ENCODE assay signal across 16 cellular contexts in the genomic region with DNA sequence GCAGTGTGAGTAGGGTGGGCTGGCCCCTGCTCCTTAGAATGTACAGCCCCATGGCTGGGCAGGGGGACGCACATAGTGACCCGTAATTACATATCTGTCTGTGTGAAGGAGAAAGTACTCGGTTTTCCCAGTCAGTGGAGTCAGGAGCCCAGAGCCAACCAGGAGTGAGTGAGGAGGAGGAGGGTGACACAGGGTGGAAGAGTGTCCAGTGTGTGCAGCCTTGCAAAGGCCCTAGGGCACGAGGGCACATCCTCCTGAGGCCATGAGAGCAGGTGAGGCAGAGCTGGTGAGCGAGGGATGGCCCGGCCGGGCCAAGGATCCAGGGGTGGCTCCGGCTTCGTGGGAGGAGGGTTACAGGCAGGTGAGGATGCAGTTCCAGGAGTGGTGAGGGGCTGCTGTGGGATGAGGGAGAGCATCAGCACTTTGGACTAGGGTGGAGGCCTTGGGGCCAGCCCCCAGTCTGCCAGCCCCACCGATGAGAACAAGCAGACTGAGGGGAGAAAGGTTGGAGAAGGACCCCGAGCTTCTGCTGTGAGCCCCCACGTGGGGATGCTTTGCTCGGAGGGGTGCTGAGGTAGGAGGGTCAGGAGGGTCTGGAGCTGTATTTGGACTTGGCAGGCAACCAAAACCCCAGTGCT.
DNase-seq lines count a peak whose midpoint lies in the region; ATAC-seq and TF ChIP-seq lines count a peak whose summit lies in the region.
"Had no signal": no experiment of that assay in that cellular context is flagged by ENCODE, and none has a peak within 500 bp of the region (broad histone marks: within the 10 kb centered on the region; RNA-seq: fewer than 3 reads in every experiment).

No MANE protein-coding gene starts in this region.

- H3K79me1 ChIP-seq in mesenchymal stem cell (replicated peaks; ENCODE audit: low read length, poor library complexity, severe bottlenecking): no peaks in the 10 kb centered on the region

- H3K18ac ChIP-seq in mesenchymal stem cell (ENCODE audit: low read depth in 1 of 2, low read length in 2 of 2): no peak overlapping the region

- no peak for ATAC-seq in T-helper 17 cell
- ATAC-seq in GM21717 (IDR thresholded peaks at IDR 0.05; ENCODE audit: unreplicated experiment): no peak
- ATAC-seq in HG02763 (IDR thresholded peaks at IDR 0.05; ENCODE audit: unreplicated experiment): no peak

- H3K4me2 ChIP-seq in mesenchymal stem cell (ENCODE audit: low read length, poor library complexity, severe bottlenecking): no peak overlapping the region

- H2BK5ac ChIP-seq in mesenchymal stem cell (ENCODE audit: low read depth, low read length, poor library complexity, severe bottlenecking): no peak overlapping the region

- no peak overlapping the region for H4K8ac ChIP-seq in mesenchymal stem cell (ENCODE audit: low read length)

- no peak overlapping the region for H3K27ac ChIP-seq in coronary artery
- no peak overlapping the region for H3K27ac ChIP-seq in mesenchymal stem cell (ENCODE audit: low read length, poor library complexity, severe bottlenecking)
- no peak overlapping the region for H3K27ac ChIP-seq in thyroid gland
- H3K27ac ChIP-seq: cardiac muscle cell, esophagus squamous epithelium, HL-60 had no signal

- H3K27me3 ChIP-seq in mesenchymal stem cell (ENCODE audit: control insufficient read depth in 1 of 2, insufficient read depth in 1 of 2, low read length in 2 of 2): peaks cover 30 to 64% of the 10 kb centered on the region in 2 experiments
- H3K27me3 ChIP-seq in thyroid gland: no peaks in the 10 kb centered on the region
- H3K27me3 ChIP-seq: cardiac muscle cell had no signal

- peak in 2 of 3 donors; percentile 3 to 6 for DNase-seq in T-helper 17 cell
- peak; percentile 55 for DNase-seq in coronary artery (ENCODE audit: low spot score)
- DNase-seq in mesenchymal stem cell: no peak
- DNase-seq in thyroid gland: peak; percentile 0 to 1
- DNase-seq in stimulated activated CD4-positive, alpha-beta T cell treated with anti-CD3 and anti-CD28 coated beads, Interleukin-1b, Interleukin-23, amount 100 ng/mL, for 48 hours: no peak
- DNase-seq: activated CD4-positive, alpha-beta T cell treated with anti-CD3 and anti-CD28 coated beads, Interleukin-2, amount 50 U/mL, for 4 hours; AML-193; EL; esophagus squamous epithelium; NCI-H187; NCI-H510A treated with DMSO at 0.1 percent for 48 hours; stimulated activated naive CD4-positive, alpha-beta T cell had no signal

- H3K9me3 ChIP-seq in T-helper 17 cell (ENCODE audit: control insufficient read depth, low read length, poor library complexity, severe bottlenecking): no peaks in the 10 kb centered on the region
- no peaks in the 10 kb centered on the region for H3K9me3 ChIP-seq in mesenchymal stem cell (ENCODE audit: control insufficient read depth, low read length)
- no peaks in the 10 kb centered on the region for H3K9me3 ChIP-seq in thyroid gland
- H3K9me3 ChIP-seq: esophagus squamous epithelium had no signal

- no peak overlapping the region for H3K27ac Mint-ChIP-seq in T-helper 17 cell

- intact Hi-C loops in thyroid gland (cut with DNase I): no loop called here

- H2BK12ac ChIP-seq in mesenchymal stem cell (ENCODE audit: low read length in 2 of 2): no peak overlapping the region

- H3K4me1 ChIP-seq in mesenchymal stem cell (ENCODE audit: control insufficient read depth, insufficient read depth, low read depth, low read length) (peaks cover 2% of the 10 kb centered on the region), thyroid gland (peaks cover 2 to 15% of the 10 kb centered on the region in 2 donors)

- no peak overlapping the region for H3K9ac ChIP-seq in mesenchymal stem cell (ENCODE audit: low read length)

- no peaks in the 10 kb centered on the region for H3K27me3 Mint-ChIP-seq in T-helper 17 cell

- TF ChIP-seq CTCF in coronary artery (IDR thresholded peaks at IDR 0.05) (no peak), thyroid gland (IDR thresholded peaks at IDR 0.05) (no peak)

- H3K14ac ChIP-seq in mesenchymal stem cell (ENCODE audit: low read length in 2 of 2): no peak overlapping the region

- peaks cover 2% of the 10 kb centered on the region for H3K36me3 Mint-ChIP-seq in T-helper 17 cell (ENCODE audit: low read depth)

- H2BK120ac ChIP-seq in mesenchymal stem cell (ENCODE audit: low read depth, low read length): no peak overlapping the region

- H3K4me1 Mint-ChIP-seq in T-helper 17 cell: peaks cover 3% of the 10 kb centered on the region

- no peak for TF ChIP-seq POLR2A in thyroid gland (IDR thresholded peaks at IDR 0.05)

- no peak overlapping the region for H2AK5ac ChIP-seq in mesenchymal stem cell (ENCODE audit: low read length, severe bottlenecking)

- H2BK15ac ChIP-seq in mesenchymal stem cell (ENCODE audit: low read depth, poor library complexity, severe bottlenecking): peak overlapping the region; percentile 13

- no peak overlapping the region for H2AFZ ChIP-seq in mesenchymal stem cell (ENCODE audit: low read depth, low read length)

- no peak overlapping the region for H3K4me3 ChIP-seq in coronary artery
- no peak overlapping the region for H3K4me3 ChIP-seq in mesenchymal stem cell (ENCODE audit: insufficient read depth in 1 of 2, low read depth in 1 of 2, low read length in 2 of 2)
- no peak overlapping the region for H3K4me3 ChIP-seq in thyroid gland (replicated peaks in 1 of 3)
- H3K4me3 ChIP-seq: cardiac muscle cell, esophagus squamous epithelium had no signal

- H3K4me3 Mint-ChIP-seq in T-helper 17 cell: peak overlapping the region; percentile 50

- no peak overlapping the region for H3K4ac ChIP-seq in mesenchymal stem cell (ENCODE audit: low read depth in 1 of 2, low read length in 2 of 2)

- no peak overlapping the region for H4K91ac ChIP-seq in mesenchymal stem cell (ENCODE audit: low read length)

- 88% methylated on average over 13 of the region's 13 CpGs for WGBS in mesenchymal stem cell
- WGBS in thyroid gland, 2 donors: 82 to 88% methylated on average over 13 of the region's 13 CpGs

- H3K23ac ChIP-seq in mesenchymal stem cell (ENCODE audit: low read length in 2 of 2): no peak overlapping the region

- H3K36me3 ChIP-seq in mesenchymal stem cell (ENCODE audit: control insufficient read depth in 1 of 2, insufficient read depth in 2 of 2, low read depth in 1 of 2, low read length in 2 of 2) (peaks cover 0 to 2% of the 10 kb centered on the region in 2 experiments), thyroid gland (no peaks in the 10 kb centered on the region)
- H3K36me3 ChIP-seq: cardiac muscle cell, esophagus squamous epithelium had no signal

Comparison
In these comparisons a context has a peak if more than half of its experiments do, and no peak if none do; other contexts are left out.
1. DNase-seq: peak in T-helper 17 cell (2 of 3), coronary artery (single experiment) and thyroid gland (2 of 2); none in mesenchymal stem cell (single experiment) and stimulated activated CD4-positive, alpha-beta T cell treated with anti-CD3 and anti-CD28 coated beads, Interleukin-1b, Interleukin-23, amount 100 ng/mL, for 48 hours (single experiment).